ENCODE assay signal across 18 cellular contexts in genomic region chr6:15234068-15234758, GRCh38. TPM values are rescaled to one million over a fixed set of nuclear protein-coding genes. Genes with fewer than 3 reads are reported as not detected.
DNase-seq lines count a peak whose midpoint lies in the region; ATAC-seq, FAIRE-seq and TF ChIP-seq lines count a peak whose summit lies in the region.
"Had no signal": no experiment of that assay in that cellular context is flagged by ENCODE, and none has a peak within 500 bp of the region (broad histone marks: within the 10 kb centered on the region; RNA-seq: fewer than 3 reads in every experiment).

No MANE protein-coding gene starts in this region.

- H3K36me3 Mint-ChIP-seq in endothelial cell (ENCODE audit: low read depth, unreplicated experiment), result no peaks in the 10 kb centered on the region
- H3K36me3 Mint-ChIP-seq: CD4-positive, alpha-beta memory T cell had no signal

- H3K27ac Mint-ChIP-seq in endothelial cell (ENCODE audit: unreplicated experiment), result no peak overlapping the region
- H3K27ac Mint-ChIP-seq: CD4-positive, alpha-beta memory T cell had no signal

- H4K20me1 ChIP-seq in HepG2 (ENCODE audit: insufficient read depth, low read length), result no peaks in the 10 kb centered on the region
- no peaks in the 10 kb centered on the region for H4K20me1 ChIP-seq in OCI-LY7 (ENCODE audit: insufficient read depth, low read length)
- H4K20me1 ChIP-seq in H1 (replicated peaks in 1 of 2; ENCODE audit: control insufficient read depth in 1 of 2, insufficient read depth in 2 of 2, low read length in 2 of 2), result no peaks in the 10 kb centered on the region

- H3K27ac ChIP-seq in HepG2 (ENCODE audit: extremely low read length, insufficient read depth, low read length), result no peak overlapping the region
- no peak overlapping the region for H3K27ac ChIP-seq in right lobe of liver
- no peak overlapping the region for H3K27ac ChIP-seq in OCI-LY7 (ENCODE audit: low read depth, low read length, poor library complexity, severe bottlenecking)
- no peak overlapping the region for H3K27ac ChIP-seq in H1 (ENCODE audit: low read depth, low read length)
- H3K27ac ChIP-seq: 22Rv1, C4-2B had no signal

- CTCF ChIA-PET in HepG2 (lab: Yijun Ruan, JAX; ENCODE audit: low intra/inter-chr PET ratio, low total read pairs), result no interaction called here
- CTCF ChIA-PET in OCI-LY7 (lab: Charles Lee; ENCODE audit: unreplicated experiment), result no interaction called here
- CTCF ChIA-PET in H1 (lab: Charles Lee; ENCODE audit: partially characterized antibody), result interaction anchor here (0.6 kb wide), 2 partner anchors 26 to 691 kb away, joined by 3 to 4 read pairs; no protein-coding TSS in a partner anchor

- no peak for TF ChIP-seq RAD21 in HepG2 (CRISPR knock-in tag; IDR thresholded peaks at IDR 0.05)
- TF ChIP-seq RAD21 in H1 (IDR thresholded peaks at IDR 0.05 in 1 of 2, conservative IDR thresholded peaks at IDR 0.05 in 1 of 2; ENCODE audit: low read depth in 2 of 2, low read length in 2 of 2), result no peak

- no peak overlapping the region for H2BK15ac ChIP-seq in H1 (ENCODE audit: low read length)

- TF ChIP-seq EP300 in HepG2 (IDR thresholded peaks at IDR 0.05; ENCODE audit: low read depth in 2 of 2, low read length in 2 of 2) (no peak), HepG2 (CRISPR knock-in tag; IDR thresholded peaks at IDR 0.05; ENCODE audit: borderline replicate concordance) (no peak), H1 (IDR thresholded peaks at IDR 0.05; ENCODE audit: borderline replicate concordance in 1 of 2, low read depth in 2 of 2, low read length in 2 of 2) (no peak)

- no peak overlapping the region; the same call in 1 of the 2 replicates for H2BK5ac ChIP-seq in H1 (ENCODE audit: low read depth, low read length)

- H3K4me2 ChIP-seq in HepG2 (ENCODE audit: low read depth, low read length) (no peak overlapping the region), OCI-LY7 (ENCODE audit: low read length) (peak overlapping the region; percentile 47), H1 (ENCODE audit: insufficient read depth in 1 of 2, low read depth in 2 of 2, low read length in 2 of 2) (no peak overlapping the region)

- H3K14ac ChIP-seq in H1 (ENCODE audit: insufficient read length), result no peak overlapping the region

- 74% methylated on average over 2 of the region's 2 CpGs for WGBS in HepG2 (ENCODE audit: low lambda C conversion rate)
- 100% methylated on average over 2 of the region's 2 CpGs for WGBS in right lobe of liver (ENCODE audit: insufficient coverage, low coverage, low lambda C conversion rate, missing lambda C conversion rate)
- WGBS in H1 (ENCODE audit: extremely low coverage in 1 of 2, insufficient coverage in 1 of 2, insufficient read length in 1 of 2, insufficient replicate concordance in 2 of 2, low coverage in 1 of 2, low lambda C conversion rate in 2 of 2, missing lambda C conversion rate in 1 of 2), 2 experiments, result 94% methylated on average over 2 of the region's 2 CpGs; no CpG with 5 or more reads in 1 of the 2 experiments

- no peak for DNase-seq in HepG2 (ENCODE audit: low spot score)
- no peak for DNase-seq in right lobe of liver
- DNase-seq in OCI-LY7 (ENCODE audit: low spot score), result no peak
- DNase-seq in H1 (ENCODE audit: low read depth in 1 of 2, low spot score in 2 of 2), result no peak
- no peak for DNase-seq in NCI-H226
- no peak for DNase-seq in cerebellum (ENCODE audit: low spot score)
- DNase-seq in endothelial cell (ENCODE audit: low spot score), result no peak
- DNase-seq: AML-193; CD4-positive, alpha-beta memory T cell; DMS79; EL; GDM1 had no signal

- H3K36me3 ChIP-seq in HepG2 (replicated peaks in 1 of 2; ENCODE audit: control insufficient read depth in 1 of 2, insufficient read depth in 2 of 2, low read length in 2 of 2), result no peaks in the 10 kb centered on the region
- H3K36me3 ChIP-seq in right lobe of liver, result no peaks in the 10 kb centered on the region
- H3K36me3 ChIP-seq in OCI-LY7 (ENCODE audit: insufficient read depth, low read length), result no peaks in the 10 kb centered on the region
- H3K36me3 ChIP-seq in H1 (ENCODE audit: control insufficient read depth in 2 of 4, insufficient read depth in 4 of 4, low read length in 3 of 4), result no peaks in the 10 kb centered on the region

- no peak overlapping the region for H3K4me3 Mint-ChIP-seq in endothelial cell (ENCODE audit: unreplicated experiment)
- H3K4me3 Mint-ChIP-seq: CD4-positive, alpha-beta memory T cell had no signal

- H4K8ac ChIP-seq in H1 (ENCODE audit: extremely low read depth, insufficient read depth, low read length), result no peak overlapping the region

- no peaks in the 10 kb centered on the region for H3K79me2 ChIP-seq in HepG2 (ENCODE audit: insufficient read depth, low read length)
- no peaks in the 10 kb centered on the region for H3K79me2 ChIP-seq in OCI-LY7 (ENCODE audit: insufficient read depth, low read depth, low read length)
- H3K79me2 ChIP-seq in H1 (ENCODE audit: control insufficient read depth in 1 of 2, insufficient read depth in 2 of 2, low read length in 2 of 2), result no peaks in the 10 kb centered on the region

- H3K23ac ChIP-seq in H1 (ENCODE audit: insufficient read length), result no peak overlapping the region

- in situ Hi-C loops in HepG2 (cut with HindIII; ENCODE audit: extremely low pct_ligation_motif_present, low pct_unique_long_range_greater_than_20kb), result loop anchor here (25.0 kb wide), 1 partner anchor 1022 kb away; no protein-coding TSS in a partner anchor

- H4K91ac ChIP-seq in H1 (replicated peaks; ENCODE audit: insufficient read length, low read length), result no peak overlapping the region

- H2AFZ ChIP-seq in HepG2 (ENCODE audit: low read length) (no peak overlapping the region), OCI-LY7 (ENCODE audit: low read length) (no peak overlapping the region), H1 (ENCODE audit: low read length) (no peak overlapping the region)

- H3K9ac ChIP-seq in HepG2 (ENCODE audit: insufficient read depth, low read depth, low read length) (no peak overlapping the region), H1 (replicated peaks in 1 of 4; ENCODE audit: extremely low read depth in 1 of 4, low read depth in 3 of 4, low read length in 3 of 4) (no peak overlapping the region)

- TF ChIP-seq POLR2A in HepG2 (IDR thresholded peaks at IDR 0.05; ENCODE audit: insufficient read depth in 1 of 2, low read depth in 2 of 2, low read length in 2 of 2) (no peak), right lobe of liver (IDR thresholded peaks at IDR 0.05) (no peak), H1 (IDR thresholded peaks at IDR 0.05; ENCODE audit: control extremely low read depth in 1 of 2, low read depth in 2 of 2, low read length in 2 of 2) (no peak)

- TF ChIP-seq CTCF in HepG2 (CRISPR knock-in tag; IDR thresholded peaks at IDR 0.05) (no peak), right lobe of liver (IDR thresholded peaks at IDR 0.05) (no peak), OCI-LY7 (conservative IDR thresholded peaks at IDR 0.05; ENCODE audit: low read length) (no peak), H1 (IDR thresholded peaks at IDR 0.05; ENCODE audit: control extremely low read depth in 1 of 3, insufficient read depth in 1 of 3, low read depth in 1 of 3, low read length in 3 of 3) (no peak), endothelial cell (IDR thresholded peaks at IDR 0.05; ENCODE audit: unreplicated experiment) (no peak)

- H3K27me3 Mint-ChIP-seq in endothelial cell (ENCODE audit: unreplicated experiment), result peaks cover 3% of the 10 kb centered on the region
- H3K27me3 Mint-ChIP-seq: CD4-positive, alpha-beta memory T cell had no signal

- no peak overlapping the region for H2AK5ac ChIP-seq in H1 (ENCODE audit: low read depth, low read length)

- no peak overlapping the region for H3K56ac ChIP-seq in H1 (replicated peaks; ENCODE audit: insufficient read length, low read depth, low read length)

- no peaks in the 10 kb centered on the region for H3K9me3 ChIP-seq in HepG2 (ENCODE audit: low read length)
- no peaks in the 10 kb centered on the region for H3K9me3 ChIP-seq in right lobe of liver
- no peaks in the 10 kb centered on the region for H3K9me3 ChIP-seq in OCI-LY7 (ENCODE audit: low read length)
- no peaks in the 10 kb centered on the region for H3K9me3 ChIP-seq in H1 (ENCODE audit: insufficient read depth in 2 of 2, low read depth in 1 of 2, low read length in 1 of 2)

- H3K4me1 ChIP-seq in HepG2 (ENCODE audit: insufficient read depth, low read length) (no peaks in the 10 kb centered on the region), right lobe of liver (no peaks in the 10 kb centered on the region), OCI-LY7 (ENCODE audit: insufficient read depth, low read length, poor library complexity, severe bottlenecking) (peaks cover 33% of the 10 kb centered on the region), H1 (replicated peaks in 1 of 4; ENCODE audit: control insufficient read depth in 3 of 4, insufficient read depth in 4 of 4, low read length in 3 of 4) (peaks cover 0 to 3% (median 1%) of the 10 kb centered on the region in 4 experiments; a peak in 5 of 7 replicates)

- H3K9me2 ChIP-seq in OCI-LY7 (ENCODE audit: insufficient read depth, low read length), result no peaks in the 10 kb centered on the region

- H2BK12ac ChIP-seq in H1 (ENCODE audit: low read depth, low read length), result 0 out of 2 replicates have a peak overlapping the region, but pooled peaks have one; percentile 75

- ATAC-seq in HepG2, result no peak
- no peak for ATAC-seq in right lobe of liver
- no peak for ATAC-seq in GM18511 (IDR thresholded peaks at IDR 0.05; ENCODE audit: unreplicated experiment)
- ATAC-seq: HCT116 had no signal

- H2BK20ac ChIP-seq in H1 (ENCODE audit: low read length), result no peak overlapping the region

- no peaks in the 10 kb centered on the region for H3K23me2 ChIP-seq in H1 (ENCODE audit: low read depth, low read length)

- no peak overlapping the region for H2BK120ac ChIP-seq in H1 (replicated peaks; ENCODE audit: low read depth, low read length)

- H3K27me3 ChIP-seq in HepG2 (ENCODE audit: control insufficient read depth in 1 of 2, insufficient read depth in 2 of 2, low read length in 2 of 2) (0 out of 5 replicates have a peak, but pooled peaks cover 0 to under 1% of the 10 kb centered on the region in 2 experiments), right lobe of liver (no peaks in the 10 kb centered on the region), H1 (replicated peaks in 1 of 4; ENCODE audit: control insufficient read depth in 3 of 4, extremely low read depth in 1 of 4, insufficient read depth in 3 of 4, low read length in 3 of 4) (no peaks in the 10 kb centered on the region)

- BruUV-seq in HepG2 (replicated peaks; lab: Mats Ljungman, UMichigan) (no TSS peak), OCI-LY7 (replicated peaks; lab: Mats Ljungman, UMichigan) (no TSS peak)

- H3K4ac ChIP-seq in H1 (replicated peaks; ENCODE audit: insufficient read length, low read depth, low read length), result no peak overlapping the region

- POLR2A ChIA-PET in HepG2 (lab: Yijun Ruan, JAX), result interaction anchor here (1.0 kb wide), 1 partner anchor 9 kb away, joined by 3 read pairs; no protein-coding TSS in a partner anchor
- POLR2A ChIA-PET in OCI-LY7 (lab: Charles Lee), result interaction anchor here (0.5 to 1.8 kb wide), 7 partner anchors 8 to 387 kb away, joined by 3 to 4 read pairs (median 3); no protein-coding TSS in a partner anchor
- POLR2A ChIA-PET in H1 (lab: Charles Lee; ENCODE audit: partially characterized antibody), result interaction anchor here (0.7 kb wide), 1 partner anchor 212 kb away, joined by 3 read pairs; no protein-coding TSS in a partner anchor

- FAIRE-seq in HepG2 (lab: Jason Lieb, UNC) (no peak), H1 (lab: Jason Lieb, UNC) (no peak)
- FAIRE-seq: GM12892, GM19239 had no signal

- no peak overlapping the region for H3K18ac ChIP-seq in H1 (ENCODE audit: extremely low read depth, low read length)

- no peak overlapping the region for H3K4me3 ChIP-seq in HepG2 (replicated peaks in 1 of 3; ENCODE audit: insufficient read depth in 1 of 3, low read depth in 2 of 3, low read length in 3 of 3)
- no peak overlapping the region for H3K4me3 ChIP-seq in right lobe of liver
- no peak overlapping the region for H3K4me3 ChIP-seq in OCI-LY7 (ENCODE audit: low read depth, low read length, poor library complexity, severe bottlenecking)
- H3K4me3 ChIP-seq in H1 (ENCODE audit: extremely low read depth in 1 of 4, insufficient read depth in 2 of 4, low read depth in 3 of 4, low read length in 4 of 4), result no peak overlapping the region

- intact Hi-C loops in HepG2 (cut with micrococcal nuclease; ENCODE audit: unreplicated experiment), result no loop called here
- intact Hi-C loops in right lobe of liver (cut with DNase I), result no loop called here
- intact Hi-C loops in OCI-LY7 (cut with micrococcal nuclease; ENCODE audit: unreplicated experiment), result no loop called here

- H3K79me1 ChIP-seq in H1 (ENCODE audit: low read depth, low read length), result no peaks in the 10 kb centered on the region

- H3K9me3 Mint-ChIP-seq in endothelial cell (ENCODE audit: unreplicated experiment), result no peaks in the 10 kb centered on the region

- no peaks in the 10 kb centered on the region for H3K4me1 Mint-ChIP-seq in endothelial cell (ENCODE audit: unreplicated experiment)
- H3K4me1 Mint-ChIP-seq: CD4-positive, alpha-beta memory T cell had no signal

- no peak overlapping the region for H4K5ac ChIP-seq in H1 (ENCODE audit: insufficient read length, low read depth, low read length)

RNA-seq across cellular contexts. Expression of gene JARID2, which starts 11.7 kb away (rescaled TPM):
- 10.0 and 10.3 TPM in 2 replicates for total RNA-seq in HepG2 (2016; rRNA removed; fragmentation: Illumina TruSeq; extraction: Trizol)
- total RNA-seq in HepG2 (2016; cell fraction: cytosol; rRNA removed; fragmentation: Illumina TruSeq; extraction: Trizol; ENCODE audit: low read depth), result 1.0 and 1.4 TPM in 2 replicates
- total RNA-seq in HepG2 (2016; cell fraction: insoluble cytoplasmic fraction; rRNA removed; fragmentation: Illumina TruSeq; extraction: Trizol), result 9.6 and 10.6 TPM in 2 replicates
- total RNA-seq in HepG2 (2016; cell fraction: membrane; rRNA removed; fragmentation: Illumina TruSeq; extraction: Trizol), result 2.7 and 2.8 TPM in 2 replicates
- 10.4 and 13.0 TPM in 2 replicates for total RNA-seq in HepG2 (2016; cell fraction: nucleus; rRNA removed; fragmentation: Illumina TruSeq; extraction: Trizol)
- 7.5 TPM in 2 replicates for polyA plus RNA-seq in HepG2 (2011; rRNA removed)
- 5.9 and 6.7 TPM in 2 replicates for polyA plus RNA-seq in HepG2 (2011; cell fraction: cytosol; rRNA removed)
- 11.8 and 13.9 TPM in 2 replicates for polyA plus RNA-seq in HepG2 (2011; cell fraction: nucleus; rRNA removed)
- polyA plus RNA-seq in HepG2 (2012), result 7.9 and 9.2 TPM in 2 replicates
- polyA plus RNA-seq in HepG2 (2016; cell fraction: cytosol; fragmentation: Illumina TruSeq; extraction: Trizol; ENCODE audit: low read depth), result 0.23 and 0.37 TPM in 2 replicates
- 8.5 and 10.1 TPM in 2 replicates for polyA plus RNA-seq in HepG2 (2016; cell fraction: insoluble cytoplasmic fraction; fragmentation: Illumina TruSeq; extraction: Trizol; ENCODE audit: low read depth)
- polyA plus RNA-seq in HepG2 (2016; cell fraction: membrane; fragmentation: Illumina TruSeq; extraction: Trizol; ENCODE audit: low read depth), result 1.2 and 1.3 TPM in 2 replicates
- polyA plus RNA-seq in HepG2 (2016; cell fraction: nucleus; fragmentation: Illumina TruSeq; extraction: Trizol; ENCODE audit: insufficient read depth, low read depth), result 13.6 and 14.4 TPM in 2 replicates
- polyA minus RNA-seq in HepG2 (2011; rRNA and poly(A)+ RNA removed; ENCODE audit: low replicate concordance), result 8.4 and 12.4 TPM in 2 replicates
- polyA minus RNA-seq in HepG2 (2011; cell fraction: cytosol; rRNA and poly(A)+ RNA removed), result 8.4 TPM in 2 replicates
- polyA minus RNA-seq in HepG2 (2011; cell fraction: nucleus; rRNA and poly(A)+ RNA removed), result 20.6 and 22.3 TPM in 2 replicates
- total RNA-seq in right lobe of liver, result 1 to 10 TPM; 2.5 to 3.9 (median 3.0) TPM
- 18.4 and 19.0 TPM in 2 replicates for total RNA-seq in OCI-LY7 (2014; rRNA removed; shearing (Covaris generic))
- 19.5 and 21.0 TPM in 2 replicates for total RNA-seq in OCI-LY7 (2022)
- 237 and 239 TPM in 2 replicates for total RNA-seq in H1 (2021; fragmentation: NEBNext Ultra II Directional; extraction: Animal tissue kit (Norgen Biotek cat#: 25700))
- 60.1 and 75.5 TPM in 2 replicates for polyA plus RNA-seq in H1 (2011; rRNA removed)
- polyA plus RNA-seq in H1 (2011; cell fraction: cytosol; rRNA removed), result 100 TPM
- polyA plus RNA-seq in H1 (2011; cell fraction: nucleus; rRNA removed), result 111 TPM
- 103 to 131 TPM (median 115 TPM) in 4 replicates for polyA plus RNA-seq in H1 (2012, experiment 1 of 2)
- 14.2 TPM for polyA plus RNA-seq in H1 (2012, experiment 2 of 2)
- polyA plus RNA-seq in H1 (2013, experiment 1 of 2), result 237 TPM
- 255 TPM for polyA plus RNA-seq in H1 (2013, experiment 2 of 2)
- polyA minus RNA-seq in H1 (2011; rRNA and poly(A)+ RNA removed), result 153 and 170 TPM in 2 replicates
- 113 TPM for polyA minus RNA-seq in H1 (2011; cell fraction: cytosol; rRNA and poly(A)+ RNA removed)
- 104 TPM for polyA minus RNA-seq in H1 (2011; cell fraction: nucleus; rRNA and poly(A)+ RNA removed)
- total RNA-seq in cerebellum, result 25.3 TPM
- 66.1 TPM for total RNA-seq in endothelial cell (ENCODE audit: unreplicated experiment)

Comparison
In these comparisons a context has a peak if more than half of its experiments do, and no peak if none do; other contexts are left out.
1. Of the 41 proteins assayed by ChIP-seq in both HepG2 and H1: peak only in HepG2: CEBPB; only in H1: none; in both: none; in neither: 40.